ENCODE assay signal across 1 cellular context in the genomic region with DNA sequence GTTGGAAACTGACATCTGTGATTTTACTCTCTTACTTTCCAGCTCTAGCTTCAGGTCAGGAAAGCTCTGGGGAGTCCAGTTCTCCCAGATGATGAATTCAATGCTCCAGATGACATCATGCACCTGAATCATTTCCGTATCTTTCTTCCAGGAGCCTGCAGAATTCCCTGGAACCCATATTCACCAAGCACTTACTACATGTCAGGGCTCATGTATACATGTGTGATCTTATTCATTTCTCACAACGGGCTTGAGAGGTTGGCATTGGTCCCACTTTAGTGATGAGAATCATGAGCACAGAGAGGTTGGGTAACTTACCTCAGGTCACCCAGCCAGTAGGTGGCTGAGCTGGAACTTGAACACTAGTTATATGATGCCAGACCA.
TF ChIP-seq lines count a peak whose summit lies in the region.

No MANE protein-coding gene starts in this region.

TF ChIP-seq in HEK293, 187 proteins besides CTCF, POLR2A, EP300 and RAD21 (continued from another document):
- TF ChIP-seq, protein P1, sequence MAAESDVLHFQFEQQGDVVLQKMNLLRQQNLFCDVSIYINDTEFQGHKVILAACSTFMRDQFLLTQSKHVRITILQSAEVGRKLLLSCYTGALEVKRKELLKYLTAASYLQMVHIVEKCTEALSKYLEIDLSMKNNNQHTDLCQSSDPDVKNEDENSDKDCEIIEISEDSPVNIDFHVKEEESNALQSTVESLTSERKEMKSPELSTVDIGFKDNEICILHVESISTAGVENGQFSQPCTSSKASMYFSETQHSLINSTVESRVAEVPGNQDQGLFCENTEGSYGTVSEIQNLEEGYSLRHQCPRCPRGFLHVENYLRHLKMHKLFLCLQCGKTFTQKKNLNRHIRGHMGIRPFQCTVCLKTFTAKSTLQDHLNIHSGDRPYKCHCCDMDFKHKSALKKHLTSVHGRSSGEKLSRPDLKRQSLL (tag by site-specific recombination; IDR thresholded peaks at IDR 0.05): no peak
- TF ChIP-seq ZNF112 (tag by site-specific recombination; IDR thresholded peaks at IDR 0.05): no peak
- no peak for TF ChIP-seq ZFP69B (tag by site-specific recombination; IDR thresholded peaks at IDR 0.05)
- no peak for TF ChIP-seq ZNF488 (tag by site-specific recombination; IDR thresholded peaks at IDR 0.05)
- TF ChIP-seq ZNF24 (tag by site-specific recombination; IDR thresholded peaks at IDR 0.05): no peak
- TF ChIP-seq ZNF184 (tag by site-specific recombination; IDR thresholded peaks at IDR 0.05): no peak
- TF ChIP-seq ZNF211 (tag by site-specific recombination; IDR thresholded peaks at IDR 0.05; ENCODE audit: low read depth): no peak
- TF ChIP-seq ZNF157 (tag by site-specific recombination; IDR thresholded peaks at IDR 0.05): no peak
- TF ChIP-seq KLF7 (tag by site-specific recombination; IDR thresholded peaks at IDR 0.05; ENCODE audit: borderline replicate concordance): no peak
- TF ChIP-seq ZNF629 (tag by site-specific recombination; IDR thresholded peaks at IDR 0.05): peak; percentile 51
